ENCODE assay signal across 1 cellular context in the genomic region with DNA sequence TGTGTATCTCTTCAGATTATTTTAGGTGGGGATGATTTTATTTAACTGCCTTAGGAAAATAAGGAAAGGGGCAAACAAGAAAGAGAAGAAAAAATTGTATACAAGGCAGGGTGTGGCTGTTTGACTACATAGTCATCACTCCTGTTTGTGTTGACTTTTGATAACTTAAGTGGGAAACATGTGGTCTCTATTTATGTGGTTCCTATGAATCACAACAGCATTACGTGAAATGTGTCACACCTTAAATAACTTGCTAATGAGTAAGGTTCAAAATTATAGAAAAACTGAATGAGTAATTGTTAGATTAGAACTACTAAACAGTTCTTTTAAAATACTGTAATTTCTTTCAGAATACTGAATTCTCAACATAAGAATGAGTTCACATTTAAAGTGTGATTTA.
TF ChIP-seq lines count a peak whose summit lies in the region.

No MANE protein-coding gene starts in this region.

TF ChIP-seq in GM23338, 12 proteins besides CTCF, POLR2A, EP300 and RAD21 (continued from another document):
- TF ChIP-seq ZNF462 (CRISPR knock-in tag; IDR thresholded peaks at IDR 0.05) (no peak), EZH2 (IDR thresholded peaks at IDR 0.05; ENCODE audit: low read depth, unreplicated experiment) (no peak), NANOG (IDR thresholded peaks at IDR 0.05; ENCODE audit: borderline replicate concordance) (no peak), EZH2phosphoT487 (IDR thresholded peaks at IDR 0.05; ENCODE audit: unreplicated experiment) (no peak), ZNF331 (CRISPR knock-in tag; IDR thresholded peaks at IDR 0.05; ENCODE audit: low read depth) (no peak)
TF ChIP-seq in GM23338: peak in this region for 0.
